Comparison of ENCODE assay signal across 9 cellular contexts in genomic region chr17:56699186-56699895, GRCh38.
DNase-seq lines count a peak whose midpoint lies in the region; ATAC-seq and TF ChIP-seq lines count a peak whose summit lies in the region.
"Had no signal": no experiment of that assay in that cellular context is flagged by ENCODE, and none has a peak within 500 bp of the region (broad histone marks: within the 10 kb centered on the region; RNA-seq: fewer than 3 reads in every experiment).

No MANE protein-coding gene starts in this region.

- H3K36me3 ChIP-seq in psoas muscle (ENCODE audit: insufficient read depth in 1 of 2, low read depth in 1 of 2): no peaks in the 10 kb centered on the region

- peaks cover 38% of the 10 kb centered on the region for H3K27me3 Mint-ChIP-seq in activated CD8-positive, alpha-beta memory T cell treated with anti-CD3 and anti-CD28 coated beads, Interleukin-2, amount 10 ng/mL, durations not matched to agents 7 days and 5 days

- no peak overlapping the region for H3K4me3 ChIP-seq in psoas muscle

- H3K4me1 ChIP-seq in foreskin keratinocyte: peaks cover 13% of the 10 kb centered on the region
- H3K4me1 ChIP-seq in psoas muscle: peaks cover 16% of the 10 kb centered on the region

- H3K27ac ChIP-seq in RWPE1 (peak overlapping the region; percentile 92), foreskin keratinocyte (no peak overlapping the region), psoas muscle (peak overlapping the region; percentile 73)

- no peaks in the 10 kb centered on the region for H3K4me1 Mint-ChIP-seq in activated CD8-positive, alpha-beta memory T cell treated with anti-CD3 and anti-CD28 coated beads, Interleukin-2, amount 10 ng/mL, durations not matched to agents 7 days and 5 days

- H3K36me3 Mint-ChIP-seq in activated CD8-positive, alpha-beta memory T cell treated with anti-CD3 and anti-CD28 coated beads, Interleukin-2, amount 10 ng/mL, durations not matched to agents 7 days and 5 days: no peaks in the 10 kb centered on the region

- no peaks in the 10 kb centered on the region for H3K9me3 Mint-ChIP-seq in activated CD8-positive, alpha-beta memory T cell treated with anti-CD3 and anti-CD28 coated beads, Interleukin-2, amount 10 ng/mL, durations not matched to agents 7 days and 5 days (ENCODE audit: low read depth)

- POLR2A ChIA-PET in RWPE1 (lab: Yijun Ruan, JAX; ENCODE audit: low non-redundant PET): no interaction called here

- WGBS in psoas muscle, 3 donors: 11 to 14% (median 13%) methylated on average over 18 of the region's 18 CpGs

- no peaks in the 10 kb centered on the region for H3K27me3 ChIP-seq in foreskin keratinocyte
- no peaks in the 10 kb centered on the region for H3K27me3 ChIP-seq in psoas muscle (ENCODE audit: insufficient read depth in 3 of 3, low read length in 2 of 3)

- DNase-seq in GM04503 (ENCODE audit: low read depth) (peak; percentile 96), RWPE1 (ENCODE audit: low spot score) (peak; percentile 99), foreskin keratinocyte (peak; percentile 99 to 100), psoas muscle (peak; percentile 78 to 87), RPMI8226 (no peak), NCI-H1048 (lab: John Stamatoyannopoulos, UW) (no peak)
- no peak for DNase-seq in activated CD8-positive, alpha-beta memory T cell treated with anti-CD3 and anti-CD28 coated beads, Interleukin-2, amount 10 ng/mL, durations not matched to agents 7 days and 5 days
- DNase-seq: stimulated activated CD4-positive, alpha-beta T cell treated with anti-CD3 and anti-CD28 coated beads, Interleukin-4, amount 100 ng/mL, for 1 hour had no signal

- no peaks in the 10 kb centered on the region for H3K9me3 ChIP-seq in psoas muscle

- H3K27ac Mint-ChIP-seq in activated CD8-positive, alpha-beta memory T cell treated with anti-CD3 and anti-CD28 coated beads, Interleukin-2, amount 10 ng/mL, durations not matched to agents 7 days and 5 days: no peak overlapping the region

- intact Hi-C loops in psoas muscle (cut with DNase I): no loop called here

- CTCF ChIA-PET in RWPE1 (lab: Yijun Ruan, JAX): interaction anchor here (0.7 to 1.8 kb wide), 6 partner anchors 10 to 107 kb away, joined by 3 to 11 read pairs (median 4); no protein-coding TSS in a partner anchor
- CTCF ChIA-PET in activated CD8-positive, alpha-beta memory T cell treated with anti-CD3 and anti-CD28 coated beads, Interleukin-2, amount 10 ng/mL, durations not matched to agents 7 days and 5 days (lab: Charles Lee): no interaction called here

- H3K4me3 Mint-ChIP-seq in activated CD8-positive, alpha-beta memory T cell treated with anti-CD3 and anti-CD28 coated beads, Interleukin-2, amount 10 ng/mL, durations not matched to agents 7 days and 5 days: no peak overlapping the region

- peak; percentile 98 for ATAC-seq in foreskin keratinocyte
- peak; percentile 96 to 98 (median 98) for ATAC-seq in psoas muscle
- ATAC-seq in HG03196 (IDR thresholded peaks at IDR 0.05; ENCODE audit: unreplicated experiment): no peak
- ATAC-seq in activated CD8-positive, alpha-beta memory T cell treated with anti-CD3 and anti-CD28 coated beads, Interleukin-2, amount 10 ng/mL, durations not matched to agents 7 days and 5 days: no peak

- no peak for TF ChIP-seq CTCF in RWPE1 (conservative IDR thresholded peaks at IDR 0.05; ENCODE audit: low read depth)
- TF ChIP-seq CTCF in foreskin keratinocyte (conservative IDR thresholded peaks at IDR 0.05): no peak
- no peak for TF ChIP-seq CTCF in psoas muscle (IDR thresholded peaks at IDR 0.05)

Comparison
In these comparisons a context has a peak if more than half of its experiments do, and no peak if none do; other contexts are left out.
1. DNase-seq: peak in GM04503 (single experiment), RWPE1 (single experiment), foreskin keratinocyte (2 of 2) and psoas muscle (2 of 2); none in RPMI8226 (single experiment), activated CD8-positive, alpha-beta memory T cell treated with anti-CD3 and anti-CD28 coated beads, Interleukin-2, amount 10 ng/mL, durations not matched to agents 7 days and 5 days (single experiment) and NCI-H1048 (single experiment).
2. ATAC-seq: peak in foreskin keratinocyte (single experiment) and psoas muscle (4 of 4); none in HG03196 (single experiment) and activated CD8-positive, alpha-beta memory T cell treated with anti-CD3 and anti-CD28 coated beads, Interleukin-2, amount 10 ng/mL, durations not matched to agents 7 days and 5 days (single experiment).